ENCODE assay signal across 20 cellular contexts in genomic region chr12:12315838-12316237, GRCh38. TPM values are rescaled to one million over a fixed set of nuclear protein-coding genes. Genes with fewer than 3 reads are reported as not detected.
DNase-seq lines count a peak whose midpoint lies in the region; ATAC-seq, FAIRE-seq and TF ChIP-seq lines count a peak whose summit lies in the region.
"Had no signal": no experiment of that assay in that cellular context is flagged by ENCODE, and none has a peak within 500 bp of the region (broad histone marks: within the 10 kb centered on the region; RNA-seq: fewer than 3 reads in every experiment).

No MANE protein-coding gene starts in this region.

- no peak for TF ChIP-seq POLR2A in GM12892 (IDR thresholded peaks at IDR 0.05; ENCODE audit: low read depth, low read length)

- peak; percentile 57 to 63 for DNase-seq in Caco-2
- peak in 5 of 6 donors; percentile 31 to 47 (median 40) for DNase-seq in pancreas
- DNase-seq in small intestine: peak; percentile 62
- no peak for DNase-seq in OCI-M1 (lab: John Stamatoyannopoulos, UW)
- DNase-seq in GM12892 (ENCODE audit: insufficient read length): no peak
- DNase-seq in NCI-H2029 treated with DMSO at 0.1 percent for 48 hours (lab: John Stamatoyannopoulos, UW): no peak
- DNase-seq: 8988T; CD8-positive, alpha-beta T cell; DMS 273 treated with DMSO at 0.1 percent for 48 hours; DMS53; DND-41; EL; H9 had no signal

- ATAC-seq in pancreas (peak; percentile 39 to 72 (median 60)), GM21717 (IDR thresholded peaks at IDR 0.05; ENCODE audit: unreplicated experiment) (no peak)
- ATAC-seq: CD8-positive, alpha-beta T cell had no signal

- H3K9me3 Mint-ChIP-seq in Caco-2 (ENCODE audit: unreplicated experiment): no peaks in the 10 kb centered on the region
- H3K9me3 Mint-ChIP-seq: CD8-positive, alpha-beta T cell had no signal

- peak overlapping the region; percentile 43 to 47 for H3K27ac ChIP-seq in liver (ENCODE audit: low read depth in 1 of 2, low read length in 2 of 2)
- H3K27ac ChIP-seq in pancreas: peak overlapping the region in 3 of 4 donors; percentile 5 to 67 (median 66)
- peak overlapping the region in 1 of 2 donors; percentile 69 for H3K27ac ChIP-seq in small intestine (ENCODE audit: low read depth in 1 of 2, low read length in 1 of 2)
- H3K27ac ChIP-seq: BLaER1 had no signal

- no peak for TF ChIP-seq CTCF in Caco-2 (IDR thresholded peaks at IDR 0.05; ENCODE audit: insufficient read depth in 1 of 2, low read depth in 1 of 2, low read length in 1 of 2, severe bottlenecking in 1 of 2, unreplicated experiment in 1 of 2)
- no peak for TF ChIP-seq CTCF in liver (IDR thresholded peaks at IDR 0.05; ENCODE audit: low read depth, low read length, missing input control)
- TF ChIP-seq CTCF in pancreas (IDR thresholded peaks at IDR 0.05): no peak

- no TSS peak for BruUV-seq in Caco-2 (replicated peaks; lab: Mats Ljungman, UMichigan)

- peaks cover 27% of the 10 kb centered on the region for H3K36me3 Mint-ChIP-seq in Caco-2 (ENCODE audit: insufficient read depth, unreplicated experiment)
- H3K36me3 Mint-ChIP-seq: CD8-positive, alpha-beta T cell; IgD-negative memory B cell had no signal

- no peak for FAIRE-seq in pancreas (lab: Jason Lieb, UNC)
- FAIRE-seq in small intestine (lab: Jason Lieb, UNC): no peak
- FAIRE-seq in GM12892 (lab: Jason Lieb, UNC): no peak
- FAIRE-seq: GM12891, H1, HTR-8/SVneo had no signal

- CTCF ChIA-PET in Caco-2 (lab: Charles Lee): interaction anchor here (0.8 kb wide), 1 partner anchor 51 kb away, joined by 5 read pairs; no protein-coding TSS in a partner anchor

- H3K36me3 ChIP-seq in Caco-2 (ENCODE audit: control insufficient read depth, insufficient read depth, low read length): no peaks in the 10 kb centered on the region
- no peaks in the 10 kb centered on the region for H3K36me3 ChIP-seq in liver (ENCODE audit: control insufficient read depth in 4 of 4, insufficient read depth in 3 of 4, low read depth in 1 of 4, low read length in 3 of 4)
- H3K36me3 ChIP-seq in pancreas: no peaks in the 10 kb centered on the region
- no peaks in the 10 kb centered on the region for H3K36me3 ChIP-seq in small intestine (ENCODE audit: control insufficient read depth in 2 of 2, insufficient read depth in 2 of 2, low read length in 2 of 2)
- H3K36me3 ChIP-seq: BLaER1 had no signal

- intact Hi-C loops in Caco-2 (cut with micrococcal nuclease; ENCODE audit: unreplicated experiment): loop anchor here (1.0 kb wide), 1 partner anchor 8 kb away; no protein-coding TSS in a partner anchor
- intact Hi-C loops in pancreas (cut with DNase I): no loop called here

- POLR2A ChIA-PET in Caco-2 (lab: Charles Lee): no interaction called here

- H3K4me1 ChIP-seq in Caco-2 (peaks cover 26% of the 10 kb centered on the region), liver (ENCODE audit: control insufficient read depth in 4 of 4, insufficient read depth in 4 of 4, low read length in 3 of 4) (peaks cover 9 to 48% (median 28%) of the 10 kb centered on the region in 4 donors), pancreas (peaks cover 0 to 20% (median 7%) of the 10 kb centered on the region in 3 donors), small intestine (ENCODE audit: control insufficient read depth in 2 of 2, insufficient read depth in 1 of 2, low read depth in 1 of 2, low read length in 1 of 2) (peaks cover 0 to 4% of the 10 kb centered on the region in 2 donors)
- H3K4me1 ChIP-seq: BLaER1 had no signal

- H3K4me3 ChIP-seq in Caco-2 (ENCODE audit: low read depth, low read length) (no peak overlapping the region), liver (ENCODE audit: low read depth in 1 of 3, low read length in 3 of 3) (no peak overlapping the region), pancreas (no peak overlapping the region), small intestine (ENCODE audit: low read depth in 1 of 2, low read length in 2 of 2) (no peak overlapping the region)
- H3K4me3 ChIP-seq: BLaER1 had no signal

- no peak for TF ChIP-seq RAD21 in liver (IDR thresholded peaks at IDR 0.05)

- H3K27me3 ChIP-seq in Caco-2 (replicated peaks; ENCODE audit: control insufficient read depth, insufficient read depth, low read length) (no peaks in the 10 kb centered on the region), liver (ENCODE audit: control insufficient read depth in 4 of 4, insufficient read depth in 4 of 4, low read length in 3 of 4) (no peaks in the 10 kb centered on the region), pancreas (no peaks in the 10 kb centered on the region), small intestine (ENCODE audit: control insufficient read depth in 2 of 2, insufficient read depth in 2 of 2, low read length in 2 of 2) (no peaks in the 10 kb centered on the region)
- H3K27me3 ChIP-seq: BLaER1 had no signal

- no peak overlapping the region for H3K4me3 Mint-ChIP-seq in Caco-2 (ENCODE audit: unreplicated experiment)
- H3K4me3 Mint-ChIP-seq: CD8-positive, alpha-beta T cell; H9; IgD-negative memory B cell had no signal

- no peak overlapping the region for H3K27ac Mint-ChIP-seq in Caco-2 (ENCODE audit: unreplicated experiment)
- H3K27ac Mint-ChIP-seq: CD8-positive, alpha-beta T cell; IgD-negative memory B cell had no signal

- H3K27me3 Mint-ChIP-seq in Caco-2 (ENCODE audit: insufficient read depth, unreplicated experiment): no peaks in the 10 kb centered on the region

- no peaks in the 10 kb centered on the region for H3K9me3 ChIP-seq in Caco-2
- no peaks in the 10 kb centered on the region for H3K9me3 ChIP-seq in liver (ENCODE audit: control insufficient read depth in 4 of 4, low read length in 3 of 4)
- no peaks in the 10 kb centered on the region for H3K9me3 ChIP-seq in pancreas
- no peaks in the 10 kb centered on the region for H3K9me3 ChIP-seq in small intestine (ENCODE audit: control insufficient read depth, low read depth)
- H3K9me3 ChIP-seq: BLaER1 had no signal

- no peak overlapping the region for H3K9ac ChIP-seq in liver (ENCODE audit: low read depth in 1 of 2, low read length in 2 of 2)
- H3K9ac ChIP-seq: BLaER1 had no signal

- H3K4me1 Mint-ChIP-seq in Caco-2 (ENCODE audit: low read depth, unreplicated experiment): peaks cover 37% of the 10 kb centered on the region

TF ChIP-seq in liver, 16 proteins besides CTCF, POLR2A, EP300 and RAD21 (continues in another document):
- TF ChIP-seq HNF4A (conservative IDR thresholded peaks at IDR 0.05) (no peak), GABPA (IDR thresholded peaks at IDR 0.05 in 1 of 2, conservative IDR thresholded peaks at IDR 0.05 in 1 of 2) (no peak), ATF3 (IDR thresholded peaks at IDR 0.05) (no peak), ZBTB33 (IDR thresholded peaks at IDR 0.05) (no peak), EGR1 (IDR thresholded peaks at IDR 0.05; ENCODE audit: low read depth in 2 of 2) (no peak), NR2F2 (IDR thresholded peaks at IDR 0.05) (no peak), HNF4G (IDR thresholded peaks at IDR 0.05) (no peak), TAF1 (conservative IDR thresholded peaks at IDR 0.05) (no peak), FOXA1 (IDR thresholded peaks at IDR 0.05) (no peak), FOXA2 (IDR thresholded peaks at IDR 0.05) (no peak), RXRA (IDR thresholded peaks at IDR 0.05) (no peak)

RNA-seq across cellular contexts. Expression of gene MANSC1, which starts 34.2 kb away (rescaled TPM):
- total RNA-seq in Caco-2 (2022): 27.5 and 28.9 TPM in 2 replicates
- 1 to 10 TPM; 2.1 to 2.3 TPM for total RNA-seq in liver
- 1 to 10 TPM; 7.2 to 7.8 TPM for polyA plus RNA-seq in liver
- 10 to 100 TPM; 15.7 to 21.6 (median 18.0) TPM for total RNA-seq in pancreas
- 10 to 100 TPM in 1 of 2 donors, 1 to 10 TPM in 1; 7.0 to 13.7 TPM for polyA plus RNA-seq in pancreas
- 10 to 100 TPM in 1 of 3 donors, 1 to 10 TPM in 2; 5.4 to 23.4 (median 6.8) TPM for polyA plus RNA-seq in small intestine
- not detected for polyA plus RNA-seq in GM12892 (2012; ENCODE audit: missing spikeins)
- total RNA-seq: CD8-positive, alpha-beta T cell had no signal

RNA-seq across cellular contexts. Expression of gene BORCS5, which starts 41.0 kb away (rescaled TPM):
- total RNA-seq in Caco-2 (2022): 25.5 and 25.7 TPM in 2 replicates
- 10 to 100 TPM in 1 of 2 donors, 1 to 10 TPM in 1; 8.9 to 11.4 TPM for total RNA-seq in liver
- 1 to 10 TPM; 4.5 to 7.3 TPM for polyA plus RNA-seq in liver
- total RNA-seq in pancreas: 10 to 100 TPM in 2 of 6 donors, 1 to 10 TPM in 4; 7.4 to 10.9 (median 9.1) TPM
- polyA plus RNA-seq in pancreas: 1 to 10 TPM; 3.7 to 5.6 TPM
- 1 to 10 TPM; 2.2 to 7.5 (median 3.8) TPM for polyA plus RNA-seq in small intestine
- 8.9 TPM for polyA plus RNA-seq in GM12892 (2012; ENCODE audit: missing spikeins)

RNA-seq across cellular contexts. Expression of gene LRP6, which starts 49.0 kb away (rescaled TPM):
- 72.7 and 78.4 TPM in 2 replicates for total RNA-seq in Caco-2 (2022)
- total RNA-seq in liver: 10 to 100 TPM; 24.7 to 76.8 TPM
- 10 to 100 TPM; 14.7 to 21.7 TPM for polyA plus RNA-seq in liver
- 10 to 100 TPM; 19.8 to 28.3 (median 23.0) TPM for total RNA-seq in pancreas
- polyA plus RNA-seq in pancreas: 1 to 10 TPM; 6.1 to 7.6 TPM
- 1 to 10 TPM; 2.2 to 5.7 (median 2.5) TPM for polyA plus RNA-seq in small intestine
- 1.0 TPM for polyA plus RNA-seq in GM12892 (2012; ENCODE audit: missing spikeins)
- polyA plus RNA-seq: IgD-negative memory B cell had no signal

Comparison
In these comparisons a context has a peak if more than half of its experiments do, and no peak if none do; other contexts are left out.
1. DNase-seq: peak in Caco-2 (2 of 2), pancreas (5 of 6) and small intestine (single experiment); none in OCI-M1 (single experiment), GM12892 (single experiment) and NCI-H2029 treated with DMSO at 0.1 percent for 48 hours (single experiment).